In genomic region chr6:43467752-43468151, GRCh38 we compare ENCODE assay signal across 14 cellular contexts. TPM values are rescaled to one million over a fixed set of nuclear protein-coding genes. Genes with fewer than 3 reads are reported as not detected.
A peak's percentile ranks its signal among the peaks of the same experiment; 100 is the strongest.
DNase-seq lines count a peak whose midpoint lies in the region; ATAC-seq and TF ChIP-seq lines count a peak whose summit lies in the region.
"Had no signal": no experiment of that assay in that cellular context is flagged by ENCODE, and none has a peak within 500 bp of the region (broad histone marks: within the 10 kb centered on the region; RNA-seq: fewer than 3 reads in every experiment).

No MANE protein-coding gene starts in this region.

- H3K4ac ChIP-seq in mesenchymal stem cell (ENCODE audit: low read depth in 1 of 2, low read length in 2 of 2), result no peak overlapping the region
- no peak overlapping the region for H3K4ac ChIP-seq in trophoblast cell (ENCODE audit: low read depth, low read length)

- H2BK15ac ChIP-seq in mesenchymal stem cell (ENCODE audit: low read depth, poor library complexity, severe bottlenecking), result no peak overlapping the region

- ATAC-seq in Right ventricle myocardium superior (ENCODE audit: poor library complexity) (peak; percentile 71), HG02763 (IDR thresholded peaks at IDR 0.05; ENCODE audit: unreplicated experiment) (no peak)

- no peak overlapping the region for H3K9ac ChIP-seq in mesenchymal stem cell (ENCODE audit: low read length)
- H3K9ac ChIP-seq in trophoblast cell (ENCODE audit: low read length), result no peak overlapping the region

- no peak overlapping the region for H3K14ac ChIP-seq in mesenchymal stem cell (ENCODE audit: low read length in 2 of 2)
- no peak overlapping the region for H3K14ac ChIP-seq in trophoblast cell (ENCODE audit: low read length)

- TF ChIP-seq CTCF in right atrium auricular region (IDR thresholded peaks at IDR 0.05) (no peak), glutamatergic neuron (IDR thresholded peaks at IDR 0.05; ENCODE audit: partially characterized antibody, unreplicated experiment) (no peak)

- H2BK12ac ChIP-seq in mesenchymal stem cell (ENCODE audit: low read length in 2 of 2) (no peak overlapping the region), trophoblast cell (ENCODE audit: low read length) (no peak overlapping the region)

- H3K27me3 Mint-ChIP-seq in glutamatergic neuron (ENCODE audit: unreplicated experiment), result no peaks in the 10 kb centered on the region

- H4K8ac ChIP-seq in mesenchymal stem cell (ENCODE audit: low read length) (peak overlapping the region; percentile 36), trophoblast cell (ENCODE audit: low read depth, low read length) (no peak overlapping the region)

- H3K36me3 ChIP-seq in right atrium auricular region, result no peaks in the 10 kb centered on the region
- no peaks in the 10 kb centered on the region for H3K36me3 ChIP-seq in mesenchymal stem cell (ENCODE audit: control insufficient read depth in 1 of 2, insufficient read depth in 2 of 2, low read depth in 1 of 2, low read length in 2 of 2)
- H3K36me3 ChIP-seq in trophoblast cell (ENCODE audit: control insufficient read depth in 1 of 2, insufficient read depth in 2 of 2, low read length in 2 of 2), result no peaks in the 10 kb centered on the region
- H3K36me3 ChIP-seq: HAP-1 had no signal

- H3K4me3 ChIP-seq in right atrium auricular region (no peak overlapping the region), mesenchymal stem cell (ENCODE audit: insufficient read depth in 1 of 2, low read depth in 1 of 2, low read length in 2 of 2) (no peak overlapping the region), trophoblast cell (ENCODE audit: low read depth, low read length) (no peak overlapping the region)
- H3K4me3 ChIP-seq: HAP-1 had no signal

- no peak for DNase-seq in Right ventricle myocardium superior
- no peak for DNase-seq in right atrium auricular region (ENCODE audit: low spot score)
- no peak for DNase-seq in glutamatergic neuron
- no peak for DNase-seq in mesenchymal stem cell
- peak; percentile 93 for DNase-seq in trophoblast cell
- no peak for DNase-seq in GF-D8 (lab: John Stamatoyannopoulos, UW)
- no peak for DNase-seq in ACHN
- DNase-seq: C1 segment of cervical spinal cord; Calu3; CD4-positive, alpha-beta T cell; DMS79 had no signal

- H3K4me1 ChIP-seq in right atrium auricular region (peaks cover 0 to 7% of the 10 kb centered on the region in 2 donors), mesenchymal stem cell (ENCODE audit: control insufficient read depth, insufficient read depth, low read depth, low read length) (no peaks in the 10 kb centered on the region), trophoblast cell (ENCODE audit: control insufficient read depth in 1 of 2, insufficient read depth in 2 of 2, low read length in 2 of 2) (peaks cover 5 to 10% of the 10 kb centered on the region in 2 experiments)
- H3K4me1 ChIP-seq: HAP-1 had no signal

- H3K4me2 ChIP-seq in mesenchymal stem cell (ENCODE audit: low read length, poor library complexity, severe bottlenecking), result no peak overlapping the region
- no peak overlapping the region for H3K4me2 ChIP-seq in trophoblast cell (ENCODE audit: low read length)

- H4K91ac ChIP-seq in mesenchymal stem cell (ENCODE audit: low read length) (no peak overlapping the region), trophoblast cell (ENCODE audit: low read depth, low read length) (no peak overlapping the region)

- H3K9me3 ChIP-seq in right atrium auricular region (no peaks in the 10 kb centered on the region), mesenchymal stem cell (ENCODE audit: control insufficient read depth, low read length) (no peaks in the 10 kb centered on the region), trophoblast cell (ENCODE audit: insufficient read depth, low read depth, low read length) (no peaks in the 10 kb centered on the region)
- H3K9me3 ChIP-seq: HAP-1 had no signal

- H3K27ac ChIP-seq in right atrium auricular region (no peak overlapping the region), mesenchymal stem cell (ENCODE audit: low read length, poor library complexity, severe bottlenecking) (no peak overlapping the region), trophoblast cell (ENCODE audit: low read depth, low read length) (no peak overlapping the region)

- H2BK5ac ChIP-seq in mesenchymal stem cell (ENCODE audit: low read depth, low read length, poor library complexity, severe bottlenecking), result no peak overlapping the region
- no peak overlapping the region for H2BK5ac ChIP-seq in trophoblast cell (ENCODE audit: low read depth, low read length, poor library complexity)

- no peaks in the 10 kb centered on the region for H3K79me1 ChIP-seq in mesenchymal stem cell (replicated peaks; ENCODE audit: low read length, poor library complexity, severe bottlenecking)
- H3K79me1 ChIP-seq in trophoblast cell (ENCODE audit: low read length), result no peaks in the 10 kb centered on the region

- peak overlapping the region; percentile 40 for H3K27ac Mint-ChIP-seq in glutamatergic neuron (ENCODE audit: unreplicated experiment)
- H3K27ac Mint-ChIP-seq: B cell; CD4-positive, alpha-beta T cell had no signal

- peaks cover 8% of the 10 kb centered on the region for H3K4me1 Mint-ChIP-seq in glutamatergic neuron (ENCODE audit: low read depth, unreplicated experiment)
- H3K4me1 Mint-ChIP-seq: B cell had no signal

- H3K36me3 Mint-ChIP-seq in glutamatergic neuron (ENCODE audit: unreplicated experiment), result no peaks in the 10 kb centered on the region

- H3K18ac ChIP-seq in mesenchymal stem cell (ENCODE audit: low read depth in 1 of 2, low read length in 2 of 2), result no peak overlapping the region
- H3K18ac ChIP-seq in trophoblast cell (ENCODE audit: low read length), result no peak overlapping the region

- H3K9me3 Mint-ChIP-seq in glutamatergic neuron (ENCODE audit: unreplicated experiment), result no peaks in the 10 kb centered on the region
- H3K9me3 Mint-ChIP-seq: CD4-positive, alpha-beta T cell had no signal

- H3K27me3 ChIP-seq in right atrium auricular region, result no peaks in the 10 kb centered on the region
- peaks cover 32 to 42% of the 10 kb centered on the region in 2 experiments for H3K27me3 ChIP-seq in mesenchymal stem cell (ENCODE audit: control insufficient read depth in 1 of 2, insufficient read depth in 1 of 2, low read length in 2 of 2)
- H3K27me3 ChIP-seq in trophoblast cell (ENCODE audit: insufficient read depth, low read length), result no peaks in the 10 kb centered on the region

- H2AK5ac ChIP-seq in mesenchymal stem cell (ENCODE audit: low read length, severe bottlenecking), result no peak overlapping the region
- no peak overlapping the region for H2AK5ac ChIP-seq in trophoblast cell (ENCODE audit: low read length)

- intact Hi-C loops in Right ventricle myocardium superior (cut with DNase I), result no loop called here

- H3K79me2 ChIP-seq in trophoblast cell (ENCODE audit: control insufficient read depth, insufficient read depth, low read length, poor library complexity), result no peaks in the 10 kb centered on the region

- 95% methylated on average over 4 of the region's 4 CpGs for WGBS in mesenchymal stem cell
- WGBS in trophoblast cell (ENCODE audit: extremely low coverage, insufficient coverage, insufficient read length), result no CpG with 5 or more reads among the region's 4 CpGs

- in situ Hi-C loops in ACHN (cut with HindIII; ENCODE audit: low pct_ligation_motif_present, low pct_unique_long_range_greater_than_20kb, low sequenced_read_pairs), result no loop called here

- H3K23ac ChIP-seq in mesenchymal stem cell (ENCODE audit: low read length in 2 of 2), result no peak overlapping the region
- no peak overlapping the region for H3K23ac ChIP-seq in trophoblast cell (ENCODE audit: low read length)

- no peak overlapping the region for H4K12ac ChIP-seq in trophoblast cell (ENCODE audit: low read depth, low read length)

- H2BK120ac ChIP-seq in mesenchymal stem cell (ENCODE audit: low read depth, low read length) (no peak overlapping the region), trophoblast cell (ENCODE audit: insufficient read depth, low read length, poor library complexity) (no peak overlapping the region)

- no peak overlapping the region for H3K4me3 Mint-ChIP-seq in glutamatergic neuron (ENCODE audit: unreplicated experiment)
- H3K4me3 Mint-ChIP-seq: B cell; CD4-positive, alpha-beta T cell had no signal

- H2AFZ ChIP-seq in mesenchymal stem cell (ENCODE audit: low read depth, low read length), result no peak overlapping the region
- H2AFZ ChIP-seq in trophoblast cell (ENCODE audit: insufficient read depth, low read length, poor library complexity), result no peak overlapping the region

RNA-seq across cellular contexts. Expression of gene TJAP1, which starts 9.6 kb away (rescaled TPM):
- 20.5 TPM for total RNA-seq in Right ventricle myocardium superior
- 10 to 100 TPM; 15.8 to 22.0 TPM for total RNA-seq in right atrium auricular region
- total RNA-seq in glutamatergic neuron (ENCODE audit: unreplicated experiment), result 30.9 TPM
- polyA plus RNA-seq in mesenchymal stem cell (2013, experiment 1 of 2), result 18.3 TPM
- polyA plus RNA-seq in mesenchymal stem cell (2013, experiment 2 of 2), result 18.3 TPM
- 21.4 and 21.9 TPM in 2 replicates for polyA plus RNA-seq in trophoblast cell (2013)

RNA-seq across cellular contexts. Expression of gene DLK2, which starts 12.4 kb away (rescaled TPM):
- total RNA-seq in Right ventricle myocardium superior (1.0 TPM), right atrium auricular region (1 to 10 TPM in 1 of 2 donors, not detected in 1; 1.3 TPM), glutamatergic neuron (ENCODE audit: unreplicated experiment) (2.2 TPM)
- polyA plus RNA-seq in mesenchymal stem cell (2013, experiment 1 of 2), result 0.52 TPM
- 0.62 TPM for polyA plus RNA-seq in mesenchymal stem cell (2013, experiment 2 of 2)
- polyA plus RNA-seq in trophoblast cell (2013), result 12.6 and 13.6 TPM in 2 replicates
- total RNA-seq: B cell had no signal

RNA-seq across cellular contexts. Expression of gene ABCC10, which starts 40.4 kb away (rescaled TPM):
- total RNA-seq in Right ventricle myocardium superior, result 9.8 TPM
- 1 to 10 TPM; 7.1 to 7.8 TPM for total RNA-seq in right atrium auricular region
- 94.8 TPM for total RNA-seq in glutamatergic neuron (ENCODE audit: unreplicated experiment)
- polyA plus RNA-seq in mesenchymal stem cell (2013, experiment 1 of 2), result 24.7 TPM
- polyA plus RNA-seq in mesenchymal stem cell (2013, experiment 2 of 2), result 21.2 TPM
- polyA plus RNA-seq in trophoblast cell (2013), result 28.0 and 28.3 TPM in 2 replicates

RNA-seq across cellular contexts. Expression of gene LRRC73, which starts 42.4 kb away (rescaled TPM):
- total RNA-seq in Right ventricle myocardium superior (1.4 TPM), right atrium auricular region (under 1 TPM; 0.41 to 0.90 TPM), glutamatergic neuron (ENCODE audit: unreplicated experiment) (1.2 TPM)
- 0.44 TPM for polyA plus RNA-seq in mesenchymal stem cell (2013, experiment 1 of 2)
- polyA plus RNA-seq in mesenchymal stem cell (2013, experiment 2 of 2), result 0.52 TPM
- 0.74 and 0.78 TPM in 2 replicates for polyA plus RNA-seq in trophoblast cell (2013)

RNA-seq across cellular contexts. Expression of gene YIPF3, which starts 49.0 kb away (rescaled TPM):
- 64.0 TPM for total RNA-seq in Right ventricle myocardium superior
- 100 to 1,000 TPM in 1 of 2 donors, 10 to 100 TPM in 1; 84.0 to 103 TPM for total RNA-seq in right atrium auricular region
- total RNA-seq in glutamatergic neuron (ENCODE audit: unreplicated experiment), result 198 TPM
- polyA plus RNA-seq in mesenchymal stem cell (2013, experiment 1 of 2), result 171 TPM
- polyA plus RNA-seq in mesenchymal stem cell (2013, experiment 2 of 2), result 170 TPM
- polyA plus RNA-seq in trophoblast cell (2013), result 124 and 129 TPM in 2 replicates

Comparison
In these comparisons a context has a peak if more than half of its experiments do, and no peak if none do; other contexts are left out.
1. DNase-seq: peak in trophoblast cell (2 of 2); none in Right ventricle myocardium superior (single experiment), right atrium auricular region (single experiment), glutamatergic neuron (single experiment), mesenchymal stem cell (single experiment), GF-D8 (single experiment) and ACHN (single experiment).